Comparison of ENCODE assay signal across 1 cellular context in the genomic region with DNA sequence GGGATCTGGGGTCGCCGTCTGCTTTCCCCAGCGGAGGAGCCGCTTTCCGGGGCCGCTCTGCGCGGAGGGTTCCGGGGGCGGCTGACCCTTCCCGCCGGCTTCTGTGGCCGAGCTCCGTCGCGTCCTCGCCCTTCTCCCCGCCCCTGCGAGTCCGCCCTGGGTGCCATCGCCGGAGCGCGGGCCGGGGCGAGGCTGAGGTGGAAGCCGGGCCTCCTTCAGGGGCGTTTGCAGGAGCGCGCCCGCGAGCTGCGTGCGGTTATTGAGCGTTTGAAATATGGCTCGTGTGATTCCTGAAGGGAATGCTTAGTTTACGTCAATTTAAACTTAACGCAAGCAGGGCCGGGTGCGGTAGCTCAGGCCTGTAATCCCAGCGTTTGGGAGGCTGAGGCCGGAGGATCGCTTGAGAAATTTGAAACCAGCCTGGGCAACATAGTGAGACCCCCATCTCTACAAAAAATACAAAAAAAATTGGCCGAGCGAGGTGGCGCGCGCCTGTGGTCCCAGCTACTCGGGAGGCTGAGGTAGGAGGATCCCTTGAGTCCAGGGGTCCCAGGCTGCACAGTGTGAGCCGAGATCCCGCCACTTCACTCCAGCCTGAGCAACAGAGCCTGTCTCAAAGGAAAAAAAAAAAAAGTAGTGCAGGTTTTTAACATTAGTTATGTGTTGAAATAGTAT.
TF ChIP-seq lines count a peak whose summit lies in the region.

No MANE protein-coding gene starts in this region.

TF ChIP-seq in K562, 482 proteins besides CTCF, POLR2A, EP300 and RAD21 (continued from another document):
- TF ChIP-seq, protein P1, sequence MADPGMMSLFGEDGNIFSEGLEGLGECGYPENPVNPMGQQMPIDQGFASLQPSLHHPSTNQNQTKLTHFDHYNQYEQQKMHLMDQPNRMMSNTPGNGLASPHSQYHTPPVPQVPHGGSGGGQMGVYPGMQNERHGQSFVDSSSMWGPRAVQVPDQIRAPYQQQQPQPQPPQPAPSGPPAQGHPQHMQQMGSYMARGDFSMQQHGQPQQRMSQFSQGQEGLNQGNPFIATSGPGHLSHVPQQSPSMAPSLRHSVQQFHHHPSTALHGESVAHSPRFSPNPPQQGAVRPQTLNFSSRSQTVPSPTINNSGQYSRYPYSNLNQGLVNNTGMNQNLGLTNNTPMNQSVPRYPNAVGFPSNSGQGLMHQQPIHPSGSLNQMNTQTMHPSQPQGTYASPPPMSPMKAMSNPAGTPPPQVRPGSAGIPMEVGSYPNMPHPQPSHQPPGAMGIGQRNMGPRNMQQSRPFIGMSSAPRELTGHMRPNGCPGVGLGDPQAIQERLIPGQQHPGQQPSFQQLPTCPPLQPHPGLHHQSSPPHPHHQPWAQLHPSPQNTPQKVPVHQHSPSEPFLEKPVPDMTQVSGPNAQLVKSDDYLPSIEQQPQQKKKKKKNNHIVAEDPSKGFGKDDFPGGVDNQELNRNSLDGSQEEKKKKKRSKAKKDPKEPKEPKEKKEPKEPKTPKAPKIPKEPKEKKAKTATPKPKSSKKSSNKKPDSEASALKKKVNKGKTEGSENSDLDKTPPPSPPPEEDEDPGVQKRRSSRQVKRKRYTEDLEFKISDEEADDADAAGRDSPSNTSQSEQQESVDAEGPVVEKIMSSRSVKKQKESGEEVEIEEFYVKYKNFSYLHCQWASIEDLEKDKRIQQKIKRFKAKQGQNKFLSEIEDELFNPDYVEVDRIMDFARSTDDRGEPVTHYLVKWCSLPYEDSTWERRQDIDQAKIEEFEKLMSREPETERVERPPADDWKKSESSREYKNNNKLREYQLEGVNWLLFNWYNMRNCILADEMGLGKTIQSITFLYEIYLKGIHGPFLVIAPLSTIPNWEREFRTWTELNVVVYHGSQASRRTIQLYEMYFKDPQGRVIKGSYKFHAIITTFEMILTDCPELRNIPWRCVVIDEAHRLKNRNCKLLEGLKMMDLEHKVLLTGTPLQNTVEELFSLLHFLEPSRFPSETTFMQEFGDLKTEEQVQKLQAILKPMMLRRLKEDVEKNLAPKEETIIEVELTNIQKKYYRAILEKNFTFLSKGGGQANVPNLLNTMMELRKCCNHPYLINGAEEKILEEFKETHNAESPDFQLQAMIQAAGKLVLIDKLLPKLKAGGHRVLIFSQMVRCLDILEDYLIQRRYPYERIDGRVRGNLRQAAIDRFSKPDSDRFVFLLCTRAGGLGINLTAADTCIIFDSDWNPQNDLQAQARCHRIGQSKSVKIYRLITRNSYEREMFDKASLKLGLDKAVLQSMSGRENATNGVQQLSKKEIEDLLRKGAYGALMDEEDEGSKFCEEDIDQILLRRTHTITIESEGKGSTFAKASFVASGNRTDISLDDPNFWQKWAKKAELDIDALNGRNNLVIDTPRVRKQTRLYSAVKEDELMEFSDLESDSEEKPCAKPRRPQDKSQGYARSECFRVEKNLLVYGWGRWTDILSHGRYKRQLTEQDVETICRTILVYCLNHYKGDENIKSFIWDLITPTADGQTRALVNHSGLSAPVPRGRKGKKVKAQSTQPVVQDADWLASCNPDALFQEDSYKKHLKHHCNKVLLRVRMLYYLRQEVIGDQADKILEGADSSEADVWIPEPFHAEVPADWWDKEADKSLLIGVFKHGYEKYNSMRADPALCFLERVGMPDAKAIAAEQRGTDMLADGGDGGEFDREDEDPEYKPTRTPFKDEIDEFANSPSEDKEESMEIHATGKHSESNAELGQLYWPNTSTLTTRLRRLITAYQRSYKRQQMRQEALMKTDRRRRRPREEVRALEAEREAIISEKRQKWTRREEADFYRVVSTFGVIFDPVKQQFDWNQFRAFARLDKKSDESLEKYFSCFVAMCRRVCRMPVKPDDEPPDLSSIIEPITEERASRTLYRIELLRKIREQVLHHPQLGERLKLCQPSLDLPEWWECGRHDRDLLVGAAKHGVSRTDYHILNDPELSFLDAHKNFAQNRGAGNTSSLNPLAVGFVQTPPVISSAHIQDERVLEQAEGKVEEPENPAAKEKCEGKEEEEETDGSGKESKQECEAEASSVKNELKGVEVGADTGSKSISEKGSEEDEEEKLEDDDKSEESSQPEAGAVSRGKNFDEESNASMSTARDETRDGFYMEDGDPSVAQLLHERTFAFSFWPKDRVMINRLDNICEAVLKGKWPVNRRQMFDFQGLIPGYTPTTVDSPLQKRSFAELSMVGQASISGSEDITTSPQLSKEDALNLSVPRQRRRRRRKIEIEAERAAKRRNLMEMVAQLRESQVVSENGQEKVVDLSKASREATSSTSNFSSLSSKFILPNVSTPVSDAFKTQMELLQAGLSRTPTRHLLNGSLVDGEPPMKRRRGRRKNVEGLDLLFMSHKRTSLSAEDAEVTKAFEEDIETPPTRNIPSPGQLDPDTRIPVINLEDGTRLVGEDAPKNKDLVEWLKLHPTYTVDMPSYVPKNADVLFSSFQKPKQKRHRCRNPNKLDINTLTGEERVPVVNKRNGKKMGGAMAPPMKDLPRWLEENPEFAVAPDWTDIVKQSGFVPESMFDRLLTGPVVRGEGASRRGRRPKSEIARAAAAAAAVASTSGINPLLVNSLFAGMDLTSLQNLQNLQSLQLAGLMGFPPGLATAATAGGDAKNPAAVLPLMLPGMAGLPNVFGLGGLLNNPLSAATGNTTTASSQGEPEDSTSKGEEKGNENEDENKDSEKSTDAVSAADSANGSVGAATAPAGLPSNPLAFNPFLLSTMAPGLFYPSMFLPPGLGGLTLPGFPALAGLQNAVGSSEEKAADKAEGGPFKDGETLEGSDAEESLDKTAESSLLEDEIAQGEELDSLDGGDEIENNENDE (IDR thresholded peaks at IDR 0.05; ENCODE audit: low read depth, low read length): no peak
- no peak for TF ChIP-seq TEAD2 (tag; IDR thresholded peaks at IDR 0.05)
- no peak for TF ChIP-seq U2AF2 (optimal IDR thresholded peaks at IDR 0.05; ENCODE audit: low read depth, low read length)
- no peak for TF ChIP-seq GATAD2B (IDR thresholded peaks at IDR 0.05; ENCODE audit: borderline replicate concordance)
- TF ChIP-seq USF1 (CRISPR knock-in tag; IDR thresholded peaks at IDR 0.05): no peak
- no peak for TF ChIP-seq CREM (IDR thresholded peaks at IDR 0.05; ENCODE audit: low read depth)
- TF ChIP-seq SMARCB1 (IDR thresholded peaks at IDR 0.05; ENCODE audit: insufficient read length, low read depth): no peak
- no peak for TF ChIP-seq RCOR1 (IDR thresholded peaks at IDR 0.05; ENCODE audit: borderline replicate concordance in 1 of 2, low read depth in 2 of 2, low read length in 2 of 2)
- no peak for TF ChIP-seq CBX1 (IDR thresholded peaks at IDR 0.05; ENCODE audit: low read depth)
- TF ChIP-seq MECOM (CRISPR knock-in tag; IDR thresholded peaks at IDR 0.05): no peak
- TF ChIP-seq NCOA1 (IDR thresholded peaks at IDR 0.05; ENCODE audit: low read depth): no peak
- no peak for TF ChIP-seq BRD4 (IDR thresholded peaks at IDR 0.05)
- TF ChIP-seq RFX5 (IDR thresholded peaks at IDR 0.05; ENCODE audit: low read depth, low read length): no peak
- no peak for TF ChIP-seq NELFE (IDR thresholded peaks at IDR 0.05; ENCODE audit: insufficient read depth, insufficient read length)
- no peak for TF ChIP-seq ZBTB26 (CRISPR knock-in tag; IDR thresholded peaks at IDR 0.05)
- TF ChIP-seq JUN (IDR thresholded peaks at IDR 0.05; ENCODE audit: borderline replicate concordance, low read depth, low read length): no peak
- TF ChIP-seq JUN (CRISPR knock-in tag; IDR thresholded peaks at IDR 0.05; ENCODE audit: borderline replicate concordance): no peak
- no peak for TF ChIP-seq ZFP36 (IDR thresholded peaks at IDR 0.05; ENCODE audit: low read depth, low read length, partially characterized antibody)
